Comparison of ENCODE assay signal across 18 cellular contexts in genomic region chr21:38562182-38562581, GRCh38.
"Had no signal": no experiment of that assay in that cellular context is flagged by ENCODE, and none has a peak within 500 bp of the region (broad histone marks: within the 10 kb centered on the region; RNA-seq: fewer than 3 reads in every experiment).

No MANE protein-coding gene starts in this region.

- H3K4me3 ChIP-seq: MG63 had no signal

- H3K9me3 ChIP-seq: MG63, SK-N-SH had no signal

- H3K36me3 ChIP-seq: MG63 had no signal

- ATAC-seq: T-cell had no signal

- DNase-seq: KBM-7, MG63, NCI-H1092 treated with DMSO at 0.1 percent for 48 hours, NCI-H1436, NCI-H1694 treated with DMSO at 0.1 percent for 48 hours, NCI-H2081, NCI-H2107, NCI-H345, NCI-H446 treated with DMSO at 0.1 percent for 48 hours, NCI-H510A treated with DMSO at 0.1 percent for 48 hours, NCI-H526, NCI-H774, SHP77, SK-N-SH, SW 1271, T-cell had no signal

- H3K27ac ChIP-seq: HL-60, RWPE1 had no signal
